Comparison of ENCODE assay signal across 11 cellular contexts in genomic region chr1:19123837-19124236, GRCh38.
DNase-seq lines count a peak whose midpoint lies in the region; ATAC-seq and TF ChIP-seq lines count a peak whose summit lies in the region.
"Had no signal": no experiment of that assay in that cellular context is flagged by ENCODE, and none has a peak within 500 bp of the region (broad histone marks: within the 10 kb centered on the region; RNA-seq: fewer than 3 reads in every experiment).

No MANE protein-coding gene starts in this region.

- H3K27me3 Mint-ChIP-seq in T-helper 1 cell treated with Interleukin-12 subunit alpha and Interleukin-12 subunit beta and Interleukin-4 antibody, amounts not matched to agents 30 μg/mL and 1 μg/mL, for 36 hours (ENCODE audit: low read depth), result no peaks in the 10 kb centered on the region
- no peaks in the 10 kb centered on the region for H3K27me3 Mint-ChIP-seq in activated naive CD8-positive, alpha-beta T cell treated with anti-CD3 and anti-CD28 coated beads, Interleukin-2, amount 10 ng/mL, durations not matched to agents 7 days and 5 days

- DNase-seq in activated naive CD8-positive, alpha-beta T cell treated with anti-CD3 and anti-CD28 coated beads, Interleukin-2, amount 10 ng/mL, durations not matched to agents 7 days and 5 days, result no peak
- peak; percentile 34 for DNase-seq in osteoblast (ENCODE audit: insufficient read length, low spot score, missing footprints)
- DNase-seq in ACHN, result no peak
- no peak for DNase-seq in GM20000 (ENCODE audit: low spot score)
- no peak for DNase-seq in mammary epithelial cell
- no peak for DNase-seq in dedifferentiated amniotic fluid mesenchymal stem cell (ENCODE audit: extremely low spot score)
- DNase-seq: activated CD4-positive, CD25-positive, alpha-beta regulatory T cell treated with anti-CD3 and anti-CD28 coated beads, Interleukin-2, amount 50 U/mL, for 72 hours; NCI-H1436 treated with DMSO at 0.1 percent for 48 hours had no signal

- H4K20me1 ChIP-seq in osteoblast (ENCODE audit: insufficient read depth, low read length), result peaks cover 14% of the 10 kb centered on the region
- H4K20me1 ChIP-seq in mammary epithelial cell (ENCODE audit: insufficient read depth, low read length), result no peaks in the 10 kb centered on the region

- no peaks in the 10 kb centered on the region for H3K4me1 ChIP-seq in osteoblast (ENCODE audit: insufficient read depth, low read length)
- H3K4me1 ChIP-seq in mammary epithelial cell (ENCODE audit: insufficient read depth, low read length), result no peaks in the 10 kb centered on the region

- in situ Hi-C loops in ACHN (cut with HindIII; ENCODE audit: low pct_ligation_motif_present, low pct_unique_long_range_greater_than_20kb, low sequenced_read_pairs) (no loop called here), mammary epithelial cell (cut with MboI; ENCODE audit: low sequenced_read_pairs in 2 of 2) (no loop called here)

- BruUV-seq in mammary epithelial cell (replicated peaks; lab: Mats Ljungman, UMichigan), result no TSS peak

- H3K9ac ChIP-seq in mammary epithelial cell (ENCODE audit: insufficient read depth, low read length), result no peak overlapping the region

- peak; percentile 31 for ATAC-seq in GM21423 (IDR thresholded peaks at IDR 0.05; ENCODE audit: unreplicated experiment)
- no peak for ATAC-seq in activated naive CD8-positive, alpha-beta T cell treated with anti-CD3 and anti-CD28 coated beads, Interleukin-2, amount 10 ng/mL, durations not matched to agents 7 days and 5 days (ENCODE audit: low read depth)
- ATAC-seq: mucosa of descending colon had no signal

- dilution Hi-C loops in mammary epithelial cell (cut with HindIII; ENCODE audit: low sequenced_read_pairs), result no loop called here

- no peaks in the 10 kb centered on the region for H3K9me3 ChIP-seq in osteoblast (ENCODE audit: low read depth, low read length)
- H3K9me3 ChIP-seq in mammary epithelial cell (replicated peaks; ENCODE audit: insufficient read depth, low read length), result no peaks in the 10 kb centered on the region
- H3K9me3 ChIP-seq: mucosa of descending colon had no signal

- H3K36me3 ChIP-seq in osteoblast (ENCODE audit: insufficient read depth, low read length) (peaks cover 98% of the 10 kb centered on the region), mammary epithelial cell (ENCODE audit: insufficient read depth, low read length) (peaks cover 68% of the 10 kb centered on the region)

- peak overlapping the region; percentile 43 for H3K4me3 Mint-ChIP-seq in T-helper 1 cell treated with Interleukin-12 subunit alpha and Interleukin-12 subunit beta and Interleukin-4 antibody, amounts not matched to agents 30 μg/mL and 1 μg/mL, for 36 hours
- H3K4me3 Mint-ChIP-seq in activated naive CD8-positive, alpha-beta T cell treated with anti-CD3 and anti-CD28 coated beads, Interleukin-2, amount 10 ng/mL, durations not matched to agents 7 days and 5 days, result no peak overlapping the region

- WGBS in mammary epithelial cell (ENCODE audit: low coverage, missing lambda C conversion rate), result 100% methylated on average over 1 of the region's 1 CpG

- peak overlapping the region; percentile 68 for H3K27ac Mint-ChIP-seq in T-helper 1 cell treated with Interleukin-12 subunit alpha and Interleukin-12 subunit beta and Interleukin-4 antibody, amounts not matched to agents 30 μg/mL and 1 μg/mL, for 36 hours
- peak overlapping the region; percentile 25 for H3K27ac Mint-ChIP-seq in activated naive CD8-positive, alpha-beta T cell treated with anti-CD3 and anti-CD28 coated beads, Interleukin-2, amount 10 ng/mL, durations not matched to agents 7 days and 5 days

- TF ChIP-seq CTCF in osteoblast (IDR thresholded peaks at IDR 0.05; ENCODE audit: extremely low read depth, low read depth, low read length) (no peak), GM20000 (IDR thresholded peaks at IDR 0.05; ENCODE audit: extremely low read depth, missing control alignments) (no peak), mammary epithelial cell (conservative IDR thresholded peaks at IDR 0.05 in 1 of 2, IDR thresholded peaks at IDR 0.05 in 1 of 2; ENCODE audit: extremely low read depth in 1 of 2, insufficient read depth in 1 of 2, low read depth in 1 of 2, low read length in 2 of 2) (no peak)

- H3K4me1 Mint-ChIP-seq in T-helper 1 cell treated with Interleukin-12 subunit alpha and Interleukin-12 subunit beta and Interleukin-4 antibody, amounts not matched to agents 30 μg/mL and 1 μg/mL, for 36 hours (ENCODE audit: low read depth), result peaks cover 31% of the 10 kb centered on the region
- H3K4me1 Mint-ChIP-seq in activated naive CD8-positive, alpha-beta T cell treated with anti-CD3 and anti-CD28 coated beads, Interleukin-2, amount 10 ng/mL, durations not matched to agents 7 days and 5 days, result peaks cover 27% of the 10 kb centered on the region

- no peak overlapping the region for H3K4me2 ChIP-seq in osteoblast (ENCODE audit: insufficient read depth, low read length)
- H3K4me2 ChIP-seq in mammary epithelial cell (ENCODE audit: insufficient read depth, low read depth, low read length), result no peak overlapping the region

- H2AFZ ChIP-seq in osteoblast (ENCODE audit: low read length) (no peak overlapping the region), mammary epithelial cell (ENCODE audit: low read depth, low read length) (no peak overlapping the region)

- no peaks in the 10 kb centered on the region for H3K27me3 ChIP-seq in osteoblast (ENCODE audit: insufficient read depth, low read length)
- H3K27me3 ChIP-seq in mammary epithelial cell (ENCODE audit: insufficient read depth, low read length), result no peaks in the 10 kb centered on the region

- H3K27ac ChIP-seq in osteoblast (ENCODE audit: low read depth, low read length) (no peak overlapping the region), mammary epithelial cell (ENCODE audit: insufficient read depth, low read depth, low read length) (no peak overlapping the region)

- H3K79me2 ChIP-seq in osteoblast (ENCODE audit: insufficient read depth, low read length) (no peaks in the 10 kb centered on the region), mammary epithelial cell (ENCODE audit: insufficient read depth, low read length) (no peaks in the 10 kb centered on the region)

- no peak overlapping the region for H3K4me3 ChIP-seq in osteoblast (ENCODE audit: insufficient read depth, low read length)
- H3K4me3 ChIP-seq in mammary epithelial cell (replicated peaks in 1 of 3; ENCODE audit: insufficient read depth in 1 of 3, low read depth in 2 of 3, low read length in 3 of 3), result no peak overlapping the region
- H3K4me3 ChIP-seq: mucosa of descending colon had no signal

- peaks cover 88% of the 10 kb centered on the region for H3K36me3 Mint-ChIP-seq in T-helper 1 cell treated with Interleukin-12 subunit alpha and Interleukin-12 subunit beta and Interleukin-4 antibody, amounts not matched to agents 30 μg/mL and 1 μg/mL, for 36 hours (ENCODE audit: low read depth)
- H3K36me3 Mint-ChIP-seq in activated naive CD8-positive, alpha-beta T cell treated with anti-CD3 and anti-CD28 coated beads, Interleukin-2, amount 10 ng/mL, durations not matched to agents 7 days and 5 days, result peaks cover 35% of the 10 kb centered on the region

- intact Hi-C loops in mammary epithelial cell (cut with micrococcal nuclease), result loop anchor here (5.0 kb wide), 1 partner anchor 48 kb away; no protein-coding TSS in a partner anchor

- no peaks in the 10 kb centered on the region for H3K9me3 Mint-ChIP-seq in T-helper 1 cell treated with Interleukin-12 subunit alpha and Interleukin-12 subunit beta and Interleukin-4 antibody, amounts not matched to agents 30 μg/mL and 1 μg/mL, for 36 hours
- no peaks in the 10 kb centered on the region for H3K9me3 Mint-ChIP-seq in activated naive CD8-positive, alpha-beta T cell treated with anti-CD3 and anti-CD28 coated beads, Interleukin-2, amount 10 ng/mL, durations not matched to agents 7 days and 5 days

- CTCF ChIA-PET in mammary epithelial cell (lab: Charles Lee; ENCODE audit: low non-redundant PET), result no interaction called here

- POLR2A ChIA-PET in activated naive CD8-positive, alpha-beta T cell treated with anti-CD3 and anti-CD28 coated beads, Interleukin-2, amount 10 ng/mL, durations not matched to agents 7 days and 5 days (lab: Charles Lee), result interaction anchor here (0.7 kb wide), 1 partner anchor 113 kb away, joined by 7 read pairs; no protein-coding TSS in a partner anchor
